8 cellular contexts compared by ENCODE assay signal in genomic region chr7:102064361-102065025, GRCh38.
A peak's percentile ranks its signal among the peaks of the same experiment; 100 is the strongest.
DNase-seq lines count a peak whose midpoint lies in the region; ATAC-seq and TF ChIP-seq lines count a peak whose summit lies in the region.

No MANE protein-coding gene starts in this region.

- peak; percentile 85 for ATAC-seq in naive thymus-derived CD4-positive, alpha-beta T cell
- no peak for ATAC-seq in HG03565 (IDR thresholded peaks at IDR 0.05; ENCODE audit: unreplicated experiment)

- H3K27me3 ChIP-seq in endodermal cell (ENCODE audit: control insufficient read depth, insufficient read depth, low read length, poor library complexity, severe bottlenecking): no peaks in the 10 kb centered on the region
- no peaks in the 10 kb centered on the region for H3K27me3 ChIP-seq in naive thymus-derived CD4-positive, alpha-beta T cell (ENCODE audit: control insufficient read depth in 2 of 2, insufficient read depth in 2 of 2, low read length in 2 of 2)

- H3K36me3 ChIP-seq in endodermal cell (ENCODE audit: control insufficient read depth, insufficient read depth, low read length): peaks cover 6% of the 10 kb centered on the region
- H3K36me3 ChIP-seq in naive thymus-derived CD4-positive, alpha-beta T cell (ENCODE audit: control insufficient read depth in 2 of 3, insufficient read depth in 3 of 3, low read length in 3 of 3): peaks cover 0 to 4% (median 0%) of the 10 kb centered on the region in 3 experiments

- no peak overlapping the region for H3K9ac ChIP-seq in endodermal cell (ENCODE audit: extremely low read depth, low read length, poor library complexity, severe bottlenecking)

- no peak for TF ChIP-seq CTCF in endodermal cell (conservative IDR thresholded peaks at IDR 0.05)

- H3K27ac Mint-ChIP-seq in endodermal cell: peak overlapping the region; percentile 94
- H3K27ac Mint-ChIP-seq in naive thymus-derived CD4-positive, alpha-beta T cell: peak overlapping the region in 3 of 9 donors; percentile 12 to 76 (median 73)

- no peaks in the 10 kb centered on the region for H3K9me3 Mint-ChIP-seq in endodermal cell
- peaks cover 0 to 3% (median 0%) of the 10 kb centered on the region in 11 donors for H3K9me3 Mint-ChIP-seq in naive thymus-derived CD4-positive, alpha-beta T cell

- H3K4me1 ChIP-seq in endodermal cell (ENCODE audit: control insufficient read depth, insufficient read depth, low read length): peaks cover 12% of the 10 kb centered on the region
- no peaks in the 10 kb centered on the region for H3K4me1 ChIP-seq in naive thymus-derived CD4-positive, alpha-beta T cell (ENCODE audit: control insufficient read depth in 2 of 2, insufficient read depth in 2 of 2, low read length in 2 of 2)

- DNase-seq in Caki2 (ENCODE audit: low read depth): peak; percentile 99
- peak; percentile 63 for DNase-seq in NCI-H69 (lab: John Stamatoyannopoulos, UW)
- DNase-seq in endodermal cell: peak; percentile 81
- no peak for DNase-seq in naive thymus-derived CD4-positive, alpha-beta T cell
- no peak for DNase-seq in ecto neural progenitor cell (ENCODE audit: low spot score)
- no peak for DNase-seq in dermis blood vessel endothelial cell
- DNase-seq in GM19238 (ENCODE audit: insufficient read length, low spot score): no peak

- H3K4me1 Mint-ChIP-seq in endodermal cell: peaks cover 22% of the 10 kb centered on the region
- peaks cover 0 to 5% (median 3%) of the 10 kb centered on the region in 7 donors for H3K4me1 Mint-ChIP-seq in naive thymus-derived CD4-positive, alpha-beta T cell

- in situ Hi-C loops in Caki2 (cut with HindIII; ENCODE audit: low pct_unique_long_range_greater_than_20kb, low sequenced_read_pairs): no loop called here

- no peak overlapping the region for H3K4me3 Mint-ChIP-seq in endodermal cell
- H3K4me3 Mint-ChIP-seq in naive thymus-derived CD4-positive, alpha-beta T cell: no peak overlapping the region

- H3K27me3 Mint-ChIP-seq in endodermal cell (ENCODE audit: insufficient read depth): no peaks in the 10 kb centered on the region
- H3K27me3 Mint-ChIP-seq in naive thymus-derived CD4-positive, alpha-beta T cell: no peaks in the 10 kb centered on the region

- H3K36me3 Mint-ChIP-seq in endodermal cell (ENCODE audit: low read depth): peaks cover 22% of the 10 kb centered on the region
- H3K36me3 Mint-ChIP-seq in naive thymus-derived CD4-positive, alpha-beta T cell: peaks cover 0 to 30% (median 9%) of the 10 kb centered on the region in 5 donors

- H3K4me3 ChIP-seq in endodermal cell (ENCODE audit: low read length): no peak overlapping the region
- no peak overlapping the region for H3K4me3 ChIP-seq in naive thymus-derived CD4-positive, alpha-beta T cell (ENCODE audit: low read length)

- POLR2A ChIA-PET in naive thymus-derived CD4-positive, alpha-beta T cell (lab: Charles Lee): no interaction called here

- intact Hi-C loops in naive thymus-derived CD4-positive, alpha-beta T cell (cut with micrococcal nuclease): no loop called here

- 65 to 83% methylated on average over 6 to 12 of the region's 12 CpGs for WGBS in endodermal cell (ENCODE audit: insufficient coverage in 1 of 2, insufficient read length in 1 of 2), 2 experiments

- CTCF ChIA-PET in naive thymus-derived CD4-positive, alpha-beta T cell (lab: Charles Lee): no interaction called here

- no peaks in the 10 kb centered on the region for H3K9me3 ChIP-seq in endodermal cell (ENCODE audit: control insufficient read depth, low read length)
- no peaks in the 10 kb centered on the region for H3K9me3 ChIP-seq in naive thymus-derived CD4-positive, alpha-beta T cell (ENCODE audit: control insufficient read depth in 2 of 3, low read length in 3 of 3)

- H3K27ac ChIP-seq in endodermal cell (ENCODE audit: low read depth, low read length): no peak overlapping the region
- H3K27ac ChIP-seq in naive thymus-derived CD4-positive, alpha-beta T cell (ENCODE audit: low read depth, low read length): no peak overlapping the region

Comparison
In these comparisons a context has a peak if more than half of its experiments do, and no peak if none do; other contexts are left out.
1. DNase-seq: peak in Caki2 (single experiment), NCI-H69 (single experiment) and endodermal cell (single experiment); none in naive thymus-derived CD4-positive, alpha-beta T cell (0 of 9), ecto neural progenitor cell (single experiment), dermis blood vessel endothelial cell (single experiment) and GM19238 (single experiment).